8 cellular contexts compared by ENCODE assay signal in genomic region chr4:185730849-185731608, GRCh38.
DNase-seq lines count a peak whose midpoint lies in the region; ATAC-seq and TF ChIP-seq lines count a peak whose summit lies in the region.

No MANE protein-coding gene starts in this region.

- ATAC-seq in GM18508 (IDR thresholded peaks at IDR 0.05; ENCODE audit: insufficient read depth, unreplicated experiment) (peak; percentile 42), HG02623 (IDR thresholded peaks at IDR 0.05; ENCODE audit: unreplicated experiment) (peak; percentile 58), WTC11 (0 out of 2 replicates have a peak, but pooled peaks have one; percentile 22), left lobe of liver (peak; percentile 25)

- TF ChIP-seq CTCF in WTC11 (IDR thresholded peaks at IDR 0.05) = no peak

- DNase-seq in WTC11 (ENCODE audit: low spot score) (no peak), left lobe of liver (ENCODE audit: low spot score) (no peak), anterior cingulate cortex (lab: John Stamatoyannopoulos, UW) (no peak), NCI-H1417 (lab: John Stamatoyannopoulos, UW) (no peak)
- DNase-seq in activated CD4-positive, alpha-beta T cell treated with anti-CD3 and anti-CD28 coated beads for 4 hours = no peak
- DNase-seq in activated CD4-positive, CD25-positive, alpha-beta regulatory T cell treated with anti-CD3 and anti-CD28 coated beads, Interleukin-2, amount 50 U/mL, for 72 hours = no peak

- peaks cover 9% of the 10 kb centered on the region for H3K9me3 Mint-ChIP-seq in WTC11

- CTCF ChIA-PET in WTC11 (lab: Charles Lee) = interaction anchor here (0.6 to 1.2 kb wide), 3 partner anchors 12 to 133 kb away, joined by 3 to 5 read pairs (median 4); no protein-coding TSS in a partner anchor

- H3K4me1 Mint-ChIP-seq in WTC11 = peaks cover 36% of the 10 kb centered on the region

- H3K27ac Mint-ChIP-seq in WTC11 = 0 out of 2 replicates have a peak overlapping the region, but pooled peaks have one; percentile 25

- peaks cover 21% of the 10 kb centered on the region for H3K36me3 Mint-ChIP-seq in WTC11

- POLR2A ChIA-PET in WTC11 (lab: Charles Lee) = no interaction called here

- H3K4me3 Mint-ChIP-seq in WTC11 = no peak overlapping the region

- H3K27me3 Mint-ChIP-seq in WTC11 (ENCODE audit: low read depth) = no peaks in the 10 kb centered on the region

TF ChIP-seq in WTC11, 78 proteins besides CTCF, POLR2A, EP300 and RAD21:
- no peak for TF ChIP-seq NR2C2 (CRISPR knock-in tag; IDR thresholded peaks at IDR 0.05)
- TF ChIP-seq ZBTB21 (CRISPR knock-in tag; IDR thresholded peaks at IDR 0.05; ENCODE audit: borderline replicate concordance) = no peak
- TF ChIP-seq SOX15 (CRISPR knock-in tag; IDR thresholded peaks at IDR 0.05) = no peak
TF ChIP-seq in WTC11: peak in this region for 0.
